In genomic region chr1:184152502-184152901, GRCh38 we compare ENCODE assay signal across 8 cellular contexts.
DNase-seq lines count a peak whose midpoint lies in the region; ATAC-seq and TF ChIP-seq lines count a peak whose summit lies in the region.

No MANE protein-coding gene starts in this region.

- in situ Hi-C loops in astrocyte of the spinal cord (cut with HindIII; ENCODE audit: low sequenced_read_pairs): no loop called here
- in situ Hi-C loops in transverse colon (cut with MboI; ENCODE audit: low pct_ligation_motif_present in 1 of 4, low pct_unique_long_range_greater_than_20kb in 1 of 4, low sequenced_read_pairs in 3 of 4): no loop called here

- H3K9me3 ChIP-seq in lower lobe of right lung (no peaks in the 10 kb centered on the region), transverse colon (no peaks in the 10 kb centered on the region)

- 11 to 41% methylated on average over 3 to 9 of the region's 9 CpGs for WGBS in transverse colon (ENCODE audit: low coverage in 1 of 2), 2 donors

- no peak overlapping the region for H3K27ac Mint-ChIP-seq in T-helper 2 cell treated with Interferon-gamma antibody and Interleukin-4, amounts not matched to agents 5 μg/mL and 100 μg/mL, for 36 hours

- TF ChIP-seq POLR2A in transverse colon (IDR thresholded peaks at IDR 0.05): no peak

- H3K36me3 Mint-ChIP-seq in T-helper 2 cell treated with Interferon-gamma antibody and Interleukin-4, amounts not matched to agents 5 μg/mL and 100 μg/mL, for 36 hours (ENCODE audit: low read depth): peaks cover 3% of the 10 kb centered on the region

- DNase-seq in T-helper 2 cell treated with Interferon-gamma antibody and Interleukin-4, amounts not matched to agents 5 μg/mL and 100 μg/mL, for 36 hours (ENCODE audit: low spot score): no peak
- no peak for DNase-seq in T-helper 2 cell
- peak; percentile 52 for DNase-seq in astrocyte of the spinal cord (ENCODE audit: low read depth, low spot score)
- no peak for DNase-seq in lower lobe of right lung
- peak; percentile 13 for DNase-seq in transverse colon
- DNase-seq in RKO (ENCODE audit: low spot score): no peak
- DNase-seq in substantia nigra (lab: John Stamatoyannopoulos, UW): no peak

- peak; percentile 49 to 83 for ATAC-seq in lower lobe of right lung
- no peak for ATAC-seq in HG03095 (IDR thresholded peaks at IDR 0.05; ENCODE audit: unreplicated experiment)

- TF ChIP-seq CTCF in astrocyte of the spinal cord (IDR thresholded peaks at IDR 0.05; ENCODE audit: low read depth, low read length) (no peak), lower lobe of right lung (IDR thresholded peaks at IDR 0.05) (no peak), transverse colon (IDR thresholded peaks at IDR 0.05) (no peak)

- H3K4me1 ChIP-seq in lower lobe of right lung: peaks cover 30% of the 10 kb centered on the region
- H3K4me1 ChIP-seq in transverse colon: peaks cover 0 to 13% (median 0%) of the 10 kb centered on the region in 4 donors

- intact Hi-C loops in lower lobe of right lung (cut with DNase I): no loop called here
- intact Hi-C loops in transverse colon (cut with DNase I; ENCODE audit: low total_unique reads): no loop called here

- peak overlapping the region; percentile 12 for H3K4me3 ChIP-seq in astrocyte of the spinal cord (ENCODE audit: low read depth, low read length)
- peak overlapping the region; percentile 48 for H3K4me3 ChIP-seq in lower lobe of right lung
- H3K4me3 ChIP-seq in transverse colon: peak overlapping the region in 3 of 4 donors; percentile 3 to 26 (median 9)

- peaks cover 11% of the 10 kb centered on the region for H3K4me1 Mint-ChIP-seq in T-helper 2 cell treated with Interferon-gamma antibody and Interleukin-4, amounts not matched to agents 5 μg/mL and 100 μg/mL, for 36 hours (ENCODE audit: low read depth)

- H3K36me3 ChIP-seq in lower lobe of right lung (no peaks in the 10 kb centered on the region), transverse colon (no peaks in the 10 kb centered on the region)

- H3K27me3 Mint-ChIP-seq in T-helper 2 cell treated with Interferon-gamma antibody and Interleukin-4, amounts not matched to agents 5 μg/mL and 100 μg/mL, for 36 hours (ENCODE audit: low read depth): peaks cover 35% of the 10 kb centered on the region

- no peaks in the 10 kb centered on the region for H3K27me3 ChIP-seq in lower lobe of right lung (ENCODE audit: low read depth)
- no peaks in the 10 kb centered on the region for H3K27me3 ChIP-seq in transverse colon

- H3K9me3 Mint-ChIP-seq in T-helper 2 cell treated with Interferon-gamma antibody and Interleukin-4, amounts not matched to agents 5 μg/mL and 100 μg/mL, for 36 hours: no peaks in the 10 kb centered on the region

- H3K4me3 Mint-ChIP-seq in T-helper 2 cell treated with Interferon-gamma antibody and Interleukin-4, amounts not matched to agents 5 μg/mL and 100 μg/mL, for 36 hours: peak overlapping the region; percentile 45

- H3K27ac ChIP-seq in lower lobe of right lung (peak overlapping the region; percentile 74), transverse colon (peak overlapping the region; percentile 50 to 71 (median 62)), substantia nigra (ENCODE audit: low read depth, low read length, poor library complexity, severe bottlenecking) (no peak overlapping the region)

- no peak for TF ChIP-seq EP300 in transverse colon (IDR thresholded peaks at IDR 0.05; ENCODE audit: low read depth)

Comparison
In these comparisons a context has a peak if more than half of its experiments do, and no peak if none do; other contexts are left out.
1. DNase-seq: peak in astrocyte of the spinal cord (single experiment) and transverse colon (single experiment); none in T-helper 2 cell treated with Interferon-gamma antibody and Interleukin-4, amounts not matched to agents 5 μg/mL and 100 μg/mL, for 36 hours (single experiment), T-helper 2 cell (0 of 5), lower lobe of right lung (single experiment), RKO (single experiment) and substantia nigra (0 of 49).
2. Peak in every context shown above with its lines, with median percentiles within 50 percentile points of each other: H3K4me3 ChIP-seq.